ENCODE assay signal across 15 cellular contexts in genomic region chr17:55093358-55093757, GRCh38.
"Had no signal": no experiment of that assay in that cellular context is flagged by ENCODE, and none has a peak within 500 bp of the region (broad histone marks: within the 10 kb centered on the region; RNA-seq: fewer than 3 reads in every experiment).

No MANE protein-coding gene starts in this region.

- H3K36me3 ChIP-seq: cardiac muscle cell, left lung, sigmoid colon had no signal

- H3K27ac ChIP-seq: cardiac muscle cell, left lung, sigmoid colon, tibial nerve had no signal

- H3K4me3 Mint-ChIP-seq: activated CD4-positive, alpha-beta T cell treated with anti-CD3 and anti-CD28 coated beads, Interleukin-2, amount 10 ng/mL, durations not matched to agents 24 days and 14 days; activated CD8-positive, alpha-beta T cell treated with anti-CD3 and anti-CD28 coated beads for 36 hours; activated naive CD4-positive, alpha-beta T cell treated with anti-CD3 and anti-CD28 coated beads, Interleukin-2, amount 50 U/mL, for 24 hours; activated T-cell treated with anti-CD3 and anti-CD28 coated beads, Interleukin-2, amount 50 U/mL, for 4 hours; nephron progenitor cell had no signal

- H3K27me3 ChIP-seq: cardiac muscle cell, left lung, sigmoid colon, tibial nerve had no signal

- H3K4me3 ChIP-seq: cardiac muscle cell, left lung, sigmoid colon, tibial nerve had no signal

- H3K27me3 Mint-ChIP-seq: activated CD4-positive, alpha-beta T cell treated with anti-CD3 and anti-CD28 coated beads, Interleukin-2, amount 10 ng/mL, durations not matched to agents 24 days and 14 days; activated CD8-positive, alpha-beta T cell treated with anti-CD3 and anti-CD28 coated beads for 36 hours; activated naive CD4-positive, alpha-beta T cell treated with anti-CD3 and anti-CD28 coated beads, Interleukin-2, amount 50 U/mL, for 24 hours had no signal

- H3K9me3 Mint-ChIP-seq: activated CD4-positive, alpha-beta T cell treated with anti-CD3 and anti-CD28 coated beads, Interleukin-2, amount 10 ng/mL, durations not matched to agents 24 days and 14 days; activated CD8-positive, alpha-beta T cell treated with anti-CD3 and anti-CD28 coated beads for 36 hours; activated naive CD4-positive, alpha-beta T cell treated with anti-CD3 and anti-CD28 coated beads, Interleukin-2, amount 50 U/mL, for 24 hours; activated T-cell treated with anti-CD3 and anti-CD28 coated beads, Interleukin-2, amount 50 U/mL, for 4 hours; nephron progenitor cell had no signal

- DNase-seq: activated CD4-positive, alpha-beta T cell treated with anti-CD3 and anti-CD28 coated beads, Interleukin-2, amount 10 ng/mL, durations not matched to agents 24 days and 14 days; activated CD8-positive, alpha-beta T cell treated with anti-CD3 and anti-CD28 coated beads for 36 hours; activated gamma-delta T cell; activated T-cell treated with anti-CD3 and anti-CD28 coated beads, Interleukin-2, amount 50 U/mL, for 4 hours; head of caudate nucleus; left lung; midbrain; nephron progenitor cell; nucleus accumbens; posterior cingulate gyrus; sigmoid colon; stimulated activated naive CD4-positive, alpha-beta T cell had no signal

- H3K4me1 ChIP-seq: left lung, sigmoid colon, tibial nerve had no signal

- H3K27ac Mint-ChIP-seq: activated CD4-positive, alpha-beta T cell treated with anti-CD3 and anti-CD28 coated beads, Interleukin-2, amount 10 ng/mL, durations not matched to agents 24 days and 14 days; activated CD8-positive, alpha-beta T cell treated with anti-CD3 and anti-CD28 coated beads for 36 hours; activated naive CD4-positive, alpha-beta T cell treated with anti-CD3 and anti-CD28 coated beads, Interleukin-2, amount 50 U/mL, for 24 hours had no signal

- ATAC-seq: activated CD8-positive, alpha-beta T cell treated with anti-CD3 and anti-CD28 coated beads for 36 hours; activated T-cell treated with anti-CD3 and anti-CD28 coated beads, Interleukin-2, amount 50 U/mL, for 4 hours; left lung had no signal

- H3K9me3 ChIP-seq: left lung, sigmoid colon, tibial nerve had no signal
